Comparison of ENCODE assay signal across 28 cellular contexts in genomic region chr5:169723103-169723831, GRCh38.
DNase-seq lines count a peak whose midpoint lies in the region; ATAC-seq and TF ChIP-seq lines count a peak whose summit lies in the region.
"Had no signal": no experiment of that assay in that cellular context is flagged by ENCODE, and none has a peak within 500 bp of the region (broad histone marks: within the 10 kb centered on the region; RNA-seq: fewer than 3 reads in every experiment).

No MANE protein-coding gene starts in this region.

- POLR2A ChIA-PET in activated CD8-positive, alpha-beta T cell treated with anti-CD3 and anti-CD28 coated beads, Interleukin-2, amount 10 ng/mL, durations not matched to agents 7 days and 5 days (lab: Charles Lee) = no interaction called here
- POLR2A ChIA-PET in activated CD8-positive, alpha-beta T cell treated with anti-CD3 and anti-CD28 coated beads for 36 hours (lab: Charles Lee) = interaction anchor here (0.7 kb wide), 1 partner anchor 25 kb away, joined by 4 read pairs; no protein-coding TSS in a partner anchor
- POLR2A ChIA-PET in T-cell (lab: Charles Lee) = no interaction called here

- no peak for ATAC-seq in activated CD8-positive, alpha-beta T cell treated with anti-CD3 and anti-CD28 coated beads, Interleukin-2, amount 10 ng/mL, durations not matched to agents 7 days and 5 days
- no peak for ATAC-seq in activated CD8-positive, alpha-beta T cell treated with anti-CD3 and anti-CD28 coated beads for 36 hours
- ATAC-seq in T-cell (replicated peaks in 1 of 4) (no peak), left colon (peak; percentile 90), GM21786 (IDR thresholded peaks at IDR 0.05; ENCODE audit: unreplicated experiment) (no peak)
- ATAC-seq in stimulated activated effector memory CD8-positive, alpha-beta T cell treated with anti-CD3 and anti-CD28 coated beads, Interleukin-12 subunit alpha, Interleukin-12 subunit beta, amount 100 ng/mL, for 72 hours = no peak
- ATAC-seq: heart left ventricle; K562; naive thymus-derived CD8-positive, alpha-beta T cell; upper lobe of right lung had no signal

- H3K4me3 Mint-ChIP-seq in activated CD8-positive, alpha-beta T cell treated with anti-CD3 and anti-CD28 coated beads, Interleukin-2, amount 10 ng/mL, durations not matched to agents 7 days and 5 days = no peak overlapping the region
- H3K4me3 Mint-ChIP-seq in activated CD8-positive, alpha-beta T cell treated with anti-CD3 and anti-CD28 coated beads for 36 hours = no peak overlapping the region
- no peak overlapping the region for H3K4me3 Mint-ChIP-seq in T-cell
- no peak overlapping the region for H3K4me3 Mint-ChIP-seq in stimulated activated effector memory CD8-positive, alpha-beta T cell treated with anti-CD3 and anti-CD28 coated beads, Interleukin-12 subunit alpha, Interleukin-12 subunit beta, amount 100 ng/mL, for 72 hours
- H3K4me3 Mint-ChIP-seq: activated CD4-positive, alpha-beta memory T cell treated with anti-CD3 and anti-CD28 coated beads for 36 hours; CD8-positive, alpha-beta memory T cell; dendritic cell treated with granulocyte-macrophage colony-stimulating factor and Interleukin-4, amounts not matched to agents 40 ng/mL and 50 ng/mL, for 4 days had no signal

- no peak overlapping the region for H3K4me3 ChIP-seq in stomach
- H3K4me3 ChIP-seq: esophagus squamous epithelium, heart left ventricle, K562, suprapubic skin, upper lobe of right lung had no signal

- peaks cover 92% of the 10 kb centered on the region for H3K36me3 Mint-ChIP-seq in activated CD8-positive, alpha-beta T cell treated with anti-CD3 and anti-CD28 coated beads, Interleukin-2, amount 10 ng/mL, durations not matched to agents 7 days and 5 days (ENCODE audit: low read depth)
- H3K36me3 Mint-ChIP-seq in activated CD8-positive, alpha-beta T cell treated with anti-CD3 and anti-CD28 coated beads for 36 hours (ENCODE audit: low read depth) = peaks cover 82% of the 10 kb centered on the region
- peaks cover 92% of the 10 kb centered on the region for H3K36me3 Mint-ChIP-seq in T-cell
- H3K36me3 Mint-ChIP-seq in stimulated activated effector memory CD8-positive, alpha-beta T cell treated with anti-CD3 and anti-CD28 coated beads, Interleukin-12 subunit alpha, Interleukin-12 subunit beta, amount 100 ng/mL, for 72 hours = peaks cover 96% of the 10 kb centered on the region

- H3K4me1 ChIP-seq in stomach = no peaks in the 10 kb centered on the region
- H3K4me1 ChIP-seq: esophagus squamous epithelium, heart left ventricle, suprapubic skin, upper lobe of right lung had no signal

- no peak for TF ChIP-seq POLR2A in stomach (IDR thresholded peaks at IDR 0.05)

- no peaks in the 10 kb centered on the region for H3K4me1 Mint-ChIP-seq in activated CD8-positive, alpha-beta T cell treated with anti-CD3 and anti-CD28 coated beads, Interleukin-2, amount 10 ng/mL, durations not matched to agents 7 days and 5 days (ENCODE audit: low read depth)
- peaks cover 6% of the 10 kb centered on the region for H3K4me1 Mint-ChIP-seq in activated CD8-positive, alpha-beta T cell treated with anti-CD3 and anti-CD28 coated beads for 36 hours (ENCODE audit: low read depth)
- peaks cover 6 to 37% (median 7%) of the 10 kb centered on the region in 3 donors for H3K4me1 Mint-ChIP-seq in T-cell
- H3K4me1 Mint-ChIP-seq in stimulated activated effector memory CD8-positive, alpha-beta T cell treated with anti-CD3 and anti-CD28 coated beads, Interleukin-12 subunit alpha, Interleukin-12 subunit beta, amount 100 ng/mL, for 72 hours = peaks cover 32% of the 10 kb centered on the region

- no peaks in the 10 kb centered on the region for H3K9me3 Mint-ChIP-seq in activated CD8-positive, alpha-beta T cell treated with anti-CD3 and anti-CD28 coated beads, Interleukin-2, amount 10 ng/mL, durations not matched to agents 7 days and 5 days (ENCODE audit: insufficient read depth)
- peaks cover 6% of the 10 kb centered on the region for H3K9me3 Mint-ChIP-seq in activated CD8-positive, alpha-beta T cell treated with anti-CD3 and anti-CD28 coated beads for 36 hours
- H3K9me3 Mint-ChIP-seq in T-cell = peaks cover 0 to 6% (median 6%) of the 10 kb centered on the region in 3 donors
- no peaks in the 10 kb centered on the region for H3K9me3 Mint-ChIP-seq in stimulated activated effector memory CD8-positive, alpha-beta T cell treated with anti-CD3 and anti-CD28 coated beads, Interleukin-12 subunit alpha, Interleukin-12 subunit beta, amount 100 ng/mL, for 72 hours

- TF ChIP-seq EP300 in stomach (IDR thresholded peaks at IDR 0.05) = no peak

- H3K27ac ChIP-seq in stomach = no peak overlapping the region
- H3K27ac ChIP-seq: esophagus squamous epithelium, heart left ventricle, suprapubic skin, upper lobe of right lung had no signal

- no peaks in the 10 kb centered on the region for H3K27me3 ChIP-seq in stomach
- H3K27me3 ChIP-seq: esophagus squamous epithelium, heart left ventricle, suprapubic skin, upper lobe of right lung had no signal

- 70 to 78% (median 72%) methylated on average over 3 of the region's 3 CpGs for WGBS in stomach, 5 donors

- peak overlapping the region; percentile 4 for H3K27ac Mint-ChIP-seq in activated CD8-positive, alpha-beta T cell treated with anti-CD3 and anti-CD28 coated beads, Interleukin-2, amount 10 ng/mL, durations not matched to agents 7 days and 5 days
- no peak overlapping the region for H3K27ac Mint-ChIP-seq in activated CD8-positive, alpha-beta T cell treated with anti-CD3 and anti-CD28 coated beads for 36 hours
- H3K27ac Mint-ChIP-seq in T-cell = peak overlapping the region; percentile 25 to 37
- H3K27ac Mint-ChIP-seq in stimulated activated effector memory CD8-positive, alpha-beta T cell treated with anti-CD3 and anti-CD28 coated beads, Interleukin-12 subunit alpha, Interleukin-12 subunit beta, amount 100 ng/mL, for 72 hours = peak overlapping the region; percentile 4
- H3K27ac Mint-ChIP-seq: activated CD4-positive, alpha-beta memory T cell treated with anti-CD3 and anti-CD28 coated beads for 36 hours; dendritic cell treated with granulocyte-macrophage colony-stimulating factor and Interleukin-4, amounts not matched to agents 40 ng/mL and 50 ng/mL, for 4 days had no signal

- no peaks in the 10 kb centered on the region for H3K27me3 Mint-ChIP-seq in activated CD8-positive, alpha-beta T cell treated with anti-CD3 and anti-CD28 coated beads, Interleukin-2, amount 10 ng/mL, durations not matched to agents 7 days and 5 days (ENCODE audit: low read depth)
- no peaks in the 10 kb centered on the region for H3K27me3 Mint-ChIP-seq in activated CD8-positive, alpha-beta T cell treated with anti-CD3 and anti-CD28 coated beads for 36 hours
- no peaks in the 10 kb centered on the region for H3K27me3 Mint-ChIP-seq in T-cell
- H3K27me3 Mint-ChIP-seq: activated CD4-positive, alpha-beta memory T cell treated with anti-CD3 and anti-CD28 coated beads for 36 hours; CD8-positive, alpha-beta memory T cell; dendritic cell treated with granulocyte-macrophage colony-stimulating factor and Interleukin-4, amounts not matched to agents 40 ng/mL and 50 ng/mL, for 4 days; naive thymus-derived CD8-positive, alpha-beta T cell had no signal

- peaks cover 0 to 14% (median 4%) of the 10 kb centered on the region in 4 donors for H3K36me3 ChIP-seq in stomach
- H3K36me3 ChIP-seq: esophagus squamous epithelium, suprapubic skin, upper lobe of right lung had no signal

- intact Hi-C loops in activated CD8-positive, alpha-beta T cell treated with anti-CD3 and anti-CD28 coated beads for 36 hours (cut with micrococcal nuclease) = no loop called here
- intact Hi-C loops in left colon (cut with DNase I, micrococcal nuclease) (no loop called here), stomach (cut with DNase I; ENCODE audit: low total_unique reads) (no loop called here)

- no peak for TF ChIP-seq CTCF in activated CD8-positive, alpha-beta T cell treated with anti-CD3 and anti-CD28 coated beads for 36 hours (IDR thresholded peaks at IDR 0.05)
- TF ChIP-seq CTCF in stomach (IDR thresholded peaks at IDR 0.05) = no peak

- CTCF ChIA-PET in activated CD8-positive, alpha-beta T cell treated with anti-CD3 and anti-CD28 coated beads, Interleukin-2, amount 10 ng/mL, durations not matched to agents 7 days and 5 days (lab: Charles Lee) = interaction anchor here (0.8 to 1.4 kb wide), 2 partner anchors 16 to 28 kb away, joined by 3 read pairs; no protein-coding TSS in a partner anchor
- CTCF ChIA-PET in activated CD8-positive, alpha-beta T cell treated with anti-CD3 and anti-CD28 coated beads for 36 hours (lab: Charles Lee) = interaction anchor here (1.3 kb wide), 1 partner anchor 257 kb away, joined by 3 read pairs; the partner anchor contains the start of gene INSYN2B
- CTCF ChIA-PET in T-cell (lab: Charles Lee) = interaction anchor here in 1 of 2 donors (0.8 kb wide), 1 partner anchor 55 kb away, joined by 3 read pairs; no protein-coding TSS in a partner anchor

- H3K9me3 ChIP-seq in stomach = no peaks in the 10 kb centered on the region
- H3K9me3 ChIP-seq: esophagus squamous epithelium, heart left ventricle, suprapubic skin, upper lobe of right lung had no signal

- DNase-seq in activated CD8-positive, alpha-beta T cell treated with anti-CD3 and anti-CD28 coated beads, Interleukin-2, amount 10 ng/mL, durations not matched to agents 7 days and 5 days = no peak
- no peak for DNase-seq in activated CD8-positive, alpha-beta T cell treated with anti-CD3 and anti-CD28 coated beads for 36 hours
- DNase-seq in T-cell (no peak), left colon (peak; percentile 11 to 28), stomach (no peak)
- no peak for DNase-seq in stimulated activated effector memory CD8-positive, alpha-beta T cell treated with anti-CD3 and anti-CD28 coated beads, Interleukin-12 subunit alpha, Interleukin-12 subunit beta, amount 100 ng/mL, for 72 hours (ENCODE audit: low spot score in 2 of 2)
- DNase-seq in activated effector memory CD4-positive, alpha-beta T cell treated with anti-CD3 and anti-CD28 coated beads, Interleukin-2, amount 50 U/mL, for 16 hours = no peak
- DNase-seq: activated CD4-positive, alpha-beta memory T cell treated with anti-CD3 and anti-CD28 coated beads for 36 hours; activated CD4-positive, CD25-positive, alpha-beta regulatory T cell; activated CD8-positive, alpha-beta memory T cell treated with anti-CD3 and anti-CD28 coated beads, Interleukin-2, amount 50 U/mL, for 48 hours; activated gamma-delta T cell; caudate nucleus; CD8-positive, alpha-beta memory T cell; DMS 273 treated with DMSO at 0.1 percent for 48 hours; esophagus squamous epithelium; foreskin melanocyte; heart left ventricle; kidney; naive thymus-derived CD8-positive, alpha-beta T cell; NCI-H1092 treated with DMSO at 0.1 percent for 48 hours; NCI-H1694 treated with DMSO at 0.1 percent for 48 hours; NCI-H524; stimulated activated CD4-positive, alpha-beta T cell treated with anti-CD3 and anti-CD28 coated beads, Interleukin-4, amount 100 ng/mL, for 24 hours; upper lobe of right lung had no signal

Comparison
In these comparisons a context has a peak if more than half of its experiments do, and no peak if none do; other contexts are left out.
1. DNase-seq: peak in left colon (2 of 2); none in activated CD8-positive, alpha-beta T cell treated with anti-CD3 and anti-CD28 coated beads, Interleukin-2, amount 10 ng/mL, durations not matched to agents 7 days and 5 days (single experiment), activated CD8-positive, alpha-beta T cell treated with anti-CD3 and anti-CD28 coated beads for 36 hours (single experiment), T-cell (0 of 34), stimulated activated effector memory CD8-positive, alpha-beta T cell treated with anti-CD3 and anti-CD28 coated beads, Interleukin-12 subunit alpha, Interleukin-12 subunit beta, amount 100 ng/mL, for 72 hours (0 of 2), activated effector memory CD4-positive, alpha-beta T cell treated with anti-CD3 and anti-CD28 coated beads, Interleukin-2, amount 50 U/mL, for 16 hours (single experiment) and stomach (single experiment).